Comparison of ENCODE assay signal across 31 cellular contexts in genomic region chr3:58660998-58661397, GRCh38. TPM values are rescaled to one million over a fixed set of nuclear protein-coding genes. Genes with fewer than 3 reads are reported as not detected.
"Had no signal": no experiment of that assay in that cellular context is flagged by ENCODE, and none has a peak within 500 bp of the region (broad histone marks: within the 10 kb centered on the region; RNA-seq: fewer than 3 reads in every experiment).

No MANE protein-coding gene starts in this region.

- H3K27me3 ChIP-seq: adrenal gland, body of pancreas, breast epithelium, MG63, SJSA1 had no signal

- H3K4me2 ChIP-seq: SK-N-SH had no signal

- ATAC-seq: activated naive CD4-positive, alpha-beta T cell treated with anti-CD3 and anti-CD28 coated beads, Interleukin-2, amount 50 U/mL, for 72 hours; activated T-cell treated with anti-CD3 and anti-CD28 coated beads, Interleukin-2, amount 50 U/mL, for 4 hours; body of pancreas; Panc1 had no signal

- FAIRE-seq: astrocyte had no signal

- H3K9me3 ChIP-seq: adrenal gland, body of pancreas, breast epithelium, MG63, SJSA1, SK-N-SH had no signal

- H3K27ac ChIP-seq: adrenal gland, body of pancreas, breast epithelium, SJSA1 had no signal

- H3K9ac ChIP-seq: SK-N-SH had no signal

- DNase-seq: activated B cell treated with CpG ODN at 0.5 μM for 24 hours; activated CD4-positive, alpha-beta memory T cell treated with anti-CD3 and anti-CD28 coated beads for 36 hours; activated CD4-positive, alpha-beta T cell treated with anti-CD3 and anti-CD28 coated beads for 4 hours; activated CD4-positive, alpha-beta T cell treated with anti-CD3 and anti-CD28 coated beads, Interleukin-2, amount 50 U/mL, for 1 hour; activated CD4-positive, CD25-positive, alpha-beta regulatory T cell treated with anti-CD3 and anti-CD28 coated beads, Interleukin-2, amount 50 U/mL, for 72 hours; activated CD8-positive, alpha-beta memory T cell treated with anti-CD3 and anti-CD28 coated beads, Interleukin-2, amount 50 U/mL, for 4 hours; activated gamma-delta T cell treated with Interleukin-2 at 50 U/mL for 16 hours; activated naive CD4-positive, alpha-beta T cell treated with anti-CD3 and anti-CD28 coated beads for 36 hours; activated T-cell treated with anti-CD3 and anti-CD28 coated beads for 4 hours; activated T-cell treated with anti-CD3 and anti-CD28 coated beads, Interleukin-2, amount 50 U/mL, for 4 hours; adrenal gland; body of pancreas; Kasumi-1; KBM-7; MG63; NCI-H1048; NCI-H1436 treated with DMSO at 0.1 percent for 48 hours; NCI-H1694 treated with DMSO at 0.1 percent for 48 hours; NCI-H2029; NCI-H345; NCI-H524 treated with DMSO at 0.1 percent for 48 hours; RPMI8226; SHP77 treated with DMSO at 0.1 percent for 48 hours; SK-N-SH had no signal

- H3K4me1 ChIP-seq: adrenal gland, breast epithelium, SJSA1 had no signal

- H3K36me3 ChIP-seq: adrenal gland, breast epithelium, MG63, SJSA1 had no signal

- H3K4me3 ChIP-seq: adrenal gland, body of pancreas, breast epithelium, MG63, SJSA1 had no signal

RNA-seq across cellular contexts. Expression of gene FAM3D, which starts 5.6 kb away (rescaled TPM):
- total RNA-seq: activated B cell treated with CpG ODN at 0.5 μM for 24 hours; activated CD4-positive, alpha-beta memory T cell treated with anti-CD3 and anti-CD28 coated beads for 36 hours; activated naive CD4-positive, alpha-beta T cell treated with anti-CD3 and anti-CD28 coated beads for 36 hours; activated naive CD4-positive, alpha-beta T cell treated with anti-CD3 and anti-CD28 coated beads, Interleukin-2, amount 50 U/mL, for 72 hours; activated T-cell treated with anti-CD3 and anti-CD28 coated beads, Interleukin-2, amount 50 U/mL, for 4 hours; activated T-helper 1 cell treated with anti-CD3 and anti-CD28 coated beads, Interleukin-12 subunit alpha, Interleukin-12 subunit beta, Interleukin-2, Interleukin-4 antibody, amounts not matched to agents 30 ng/mL and 10 ng/mL and 1 ng/mL, durations not matched to agents 14 hours and 24 hours and 36 hours; astrocyte; NCI-H460; SJSA1 had no signal
- polyA plus RNA-seq: SK-N-SH had no signal
